Comparison of ENCODE assay signal across 1 cellular context in genomic region chr7:64902461-64902805, GRCh38.
A peak's percentile ranks its signal among the peaks of the same experiment; 100 is the strongest.
TF ChIP-seq lines count a peak whose summit lies in the region.
"Not testable (repeated sequence)": the region's sequence is repeated elsewhere in the genome, so short reads cannot be mapped to it uniquely, and the experiment has no call there.

No MANE protein-coding gene starts in this region.

TF ChIP-seq in K562, 482 proteins besides CTCF, POLR2A, EP300 and RAD21:
- TF ChIP-seq ELF4 (CRISPR knock-in tag; IDR thresholded peaks at IDR 0.05) (0 out of 2 replicates have a peak, but pooled peaks have one; percentile 20), KDM1A (IDR thresholded peaks at IDR 0.05) (0 out of 4 replicates have a peak, but pooled peaks of 1 of the 2 experiments have one; percentile 8), SMARCE1 (IDR thresholded peaks at IDR 0.05) (0 out of 2 replicates have a peak, but pooled peaks have one; percentile 27), BCOR (IDR thresholded peaks at IDR 0.05) (0 out of 2 replicates have a peak, but pooled peaks have one; percentile 45), GTF2E2 (tag; IDR thresholded peaks at IDR 0.05) (0 out of 2 replicates have a peak, but pooled peaks have one; percentile 3), HDGF (IDR thresholded peaks at IDR 0.05) (peak; percentile 73; the same call in 1 of the 2 replicates), CEBPB (tag; IDR thresholded peaks at IDR 0.05) (0 out of 2 replicates have a peak, but pooled peaks have one; percentile 12), NR2C1 (IDR thresholded peaks at IDR 0.05) (0 out of 2 replicates have a peak, but pooled peaks have one; percentile 30), DPF2 (IDR thresholded peaks at IDR 0.05) (peak; percentile 55; the same call in 1 of the 2 replicates), ARID1B (IDR thresholded peaks at IDR 0.05) (peak; percentile 50; the same call in 1 of the 2 replicates)
- not testable (repeated sequence) for TF ChIP-seq NR2C1 (tag; IDR thresholded peaks at IDR 0.05)
